1 cellular context compared by ENCODE assay signal in genomic region chr19:1052349-1052967, GRCh38.
A peak's percentile ranks its signal among the peaks of the same experiment; 100 is the strongest.
TF ChIP-seq lines count a peak whose summit lies in the region.

No MANE protein-coding gene starts in this region.

TF ChIP-seq in HepG2, 621 proteins besides CTCF, POLR2A, EP300 and RAD21:
- TF ChIP-seq AHDC1 (CRISPR knock-in tag; IDR thresholded peaks at IDR 0.05; ENCODE audit: borderline replicate concordance) (no peak), HNRNPK (IDR thresholded peaks at IDR 0.05; ENCODE audit: low read depth, low read length, poor library complexity, severe bottlenecking) (peak; percentile 79), ZNF234 (CRISPR knock-in tag; conservative IDR thresholded peaks at IDR 0.05) (no peak), MAX (IDR thresholded peaks at IDR 0.05) (no peak), ZNF263 (CRISPR knock-in tag; IDR thresholded peaks at IDR 0.05) (peak; percentile 66), ZNF121 (CRISPR knock-in tag; IDR thresholded peaks at IDR 0.05) (0 out of 2 replicates have a peak, but pooled peaks have one; percentile 12)
